In the genomic region with DNA sequence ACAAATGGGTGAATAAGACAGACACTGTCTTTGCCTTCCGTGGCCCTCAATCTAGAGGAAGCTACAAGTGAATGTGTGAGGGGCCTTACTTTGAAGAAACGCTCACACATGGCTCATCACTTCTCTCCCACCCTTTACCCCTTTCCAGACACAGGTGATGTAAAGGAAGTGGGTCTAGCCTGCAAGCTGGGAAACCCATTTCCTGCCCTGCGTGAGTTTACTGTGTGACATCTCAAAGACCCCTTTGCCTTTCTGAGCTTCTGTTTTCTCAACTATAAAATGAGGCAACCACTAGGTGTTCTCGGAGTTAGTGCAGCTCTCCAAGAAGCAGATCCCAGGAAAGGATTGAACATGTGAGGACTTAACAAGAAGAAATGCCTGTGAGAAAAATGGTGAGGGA, we compare ENCODE assay signal across 17 cellular contexts. TPM values are rescaled to one million over a fixed set of nuclear protein-coding genes. Genes with fewer than 3 reads are reported as not detected.
DNase-seq lines count a peak whose midpoint lies in the region; ATAC-seq, FAIRE-seq and TF ChIP-seq lines count a peak whose summit lies in the region.
"Had no signal": no experiment of that assay in that cellular context is flagged by ENCODE, and none has a peak within 500 bp of the region (broad histone marks: within the 10 kb centered on the region; RNA-seq: fewer than 3 reads in every experiment).

No MANE protein-coding gene starts in this region.

- H3K4me2 ChIP-seq in DND-41 (ENCODE audit: insufficient read depth, low read length) (no peak overlapping the region), K562 (ENCODE audit: insufficient read depth, low read length) (peak overlapping the region; percentile 23), smooth muscle cell (no peak overlapping the region)

- peaks cover 3% of the 10 kb centered on the region for H3K4me1 Mint-ChIP-seq in activated CD8-positive, alpha-beta T cell treated with anti-CD3 and anti-CD28 coated beads for 36 hours (ENCODE audit: low read depth)
- H3K4me1 Mint-ChIP-seq: CD4-positive, alpha-beta memory T cell had no signal

- H3K27ac ChIP-seq in DND-41 (ENCODE audit: low read length), result no peak overlapping the region
- peak overlapping the region; percentile 85 for H3K27ac ChIP-seq in K562 (ENCODE audit: extremely low read depth, low read depth, low read length)
- H3K27ac ChIP-seq in lower lobe of right lung, result peak overlapping the region; percentile 32
- H3K27ac ChIP-seq in smooth muscle cell (ENCODE audit: low read depth), result no peak overlapping the region
- H3K27ac ChIP-seq in right atrium auricular region, result no peak overlapping the region
- H3K27ac ChIP-seq: C4-2B, GM23248 had no signal

- H3K27me3 ChIP-seq in DND-41 (ENCODE audit: insufficient read depth, low read length, poor library complexity) (no peaks in the 10 kb centered on the region), K562 (ENCODE audit: control insufficient read depth in 2 of 2, insufficient read depth in 2 of 2, low read length in 2 of 2) (no peaks in the 10 kb centered on the region), lower lobe of right lung (ENCODE audit: low read depth) (no peaks in the 10 kb centered on the region), smooth muscle cell (ENCODE audit: low read depth) (no peaks in the 10 kb centered on the region), right atrium auricular region (no peaks in the 10 kb centered on the region)

- BruUV-seq in K562 (replicated peaks; lab: Mats Ljungman, UMichigan), result no TSS peak

- H3K36me3 ChIP-seq in DND-41 (ENCODE audit: insufficient read depth, low read length) (no peaks in the 10 kb centered on the region), K562 (ENCODE audit: control insufficient read depth, insufficient read depth, low read length) (no peaks in the 10 kb centered on the region), lower lobe of right lung (no peaks in the 10 kb centered on the region), smooth muscle cell (ENCODE audit: low read depth) (no peaks in the 10 kb centered on the region), mucosa of descending colon (ENCODE audit: low read depth) (no peaks in the 10 kb centered on the region), right atrium auricular region (no peaks in the 10 kb centered on the region)

- H3K9ac ChIP-seq in DND-41 (ENCODE audit: low read depth, low read length), result no peak overlapping the region
- H3K9ac ChIP-seq in K562 (ENCODE audit: insufficient read depth in 1 of 2, low read depth in 2 of 2, low read length in 2 of 2), result peak overlapping the region; percentile 44 to 74; a peak in 3 of 4 replicates
- no peak overlapping the region for H3K9ac ChIP-seq in smooth muscle cell (ENCODE audit: low read depth)
- H3K9ac ChIP-seq: GM23248 had no signal

- H2AFZ ChIP-seq in DND-41 (ENCODE audit: low read depth, low read length) (no peak overlapping the region), K562 (ENCODE audit: low read depth, low read length) (peak overlapping the region; percentile 87), smooth muscle cell (ENCODE audit: low read depth) (peak overlapping the region; percentile 33)
- H2AFZ ChIP-seq: GM23248 had no signal

- H3K36me3 Mint-ChIP-seq in activated CD8-positive, alpha-beta T cell treated with anti-CD3 and anti-CD28 coated beads for 36 hours (ENCODE audit: low read depth), result no peaks in the 10 kb centered on the region
- H3K36me3 Mint-ChIP-seq: CD4-positive, alpha-beta memory T cell had no signal

- H3K4me3 ChIP-seq in DND-41 (ENCODE audit: low read depth in 1 of 2, low read length in 2 of 2) (no peak overlapping the region), K562 (no peak overlapping the region), lower lobe of right lung (no peak overlapping the region), smooth muscle cell (no peak overlapping the region), mucosa of descending colon (no peak overlapping the region), right atrium auricular region (no peak overlapping the region)
- H3K4me3 ChIP-seq: GM23248 had no signal

- H3K9me3 Mint-ChIP-seq in activated CD8-positive, alpha-beta T cell treated with anti-CD3 and anti-CD28 coated beads for 36 hours, result peaks cover 14% of the 10 kb centered on the region

- peaks cover 9% of the 10 kb centered on the region for H3K27me3 Mint-ChIP-seq in activated CD8-positive, alpha-beta T cell treated with anti-CD3 and anti-CD28 coated beads for 36 hours

- no peak for FAIRE-seq in K562 (lab: Jason Lieb, UNC)
- FAIRE-seq: G401.6, GM12892 had no signal

- WGBS in K562 (ENCODE audit: insufficient coverage, low coverage, missing lambda C conversion rate), result 83% methylated on average over 4 of the region's 4 CpGs
- 93% methylated on average over 4 of the region's 4 CpGs for WGBS in smooth muscle cell (ENCODE audit: low lambda C conversion rate)

- in situ Hi-C loops in K562 (cut with MboI), result no loop called here

- no peaks in the 10 kb centered on the region for H3K4me1 ChIP-seq in DND-41 (ENCODE audit: insufficient read depth, low read length)
- H3K4me1 ChIP-seq in K562 (replicated peaks in 1 of 2; ENCODE audit: control insufficient read depth in 2 of 2, insufficient read depth in 2 of 2, low read length in 2 of 2), result peaks cover 20 to 65% of the 10 kb centered on the region in 2 experiments
- peaks cover 75% of the 10 kb centered on the region for H3K4me1 ChIP-seq in lower lobe of right lung
- peaks cover 12% of the 10 kb centered on the region for H3K4me1 ChIP-seq in smooth muscle cell (ENCODE audit: low read depth)
- H3K4me1 ChIP-seq in mucosa of descending colon (ENCODE audit: low read depth), result no peaks in the 10 kb centered on the region
- H3K4me1 ChIP-seq in right atrium auricular region, result peaks cover 0 to 33% of the 10 kb centered on the region in 2 donors

- CTCF ChIA-PET in K562 (lab: Yijun Ruan, JAX; ENCODE audit: low intra/inter-chr PET ratio), result no interaction called here
- CTCF ChIA-PET in activated CD8-positive, alpha-beta T cell treated with anti-CD3 and anti-CD28 coated beads for 36 hours (lab: Charles Lee), result interaction anchor here (1.5 kb wide), 1 partner anchor 77 kb away, joined by 6 read pairs; no protein-coding TSS in a partner anchor

- TF ChIP-seq RAD21 in K562 (CRISPR knock-in tag; conservative IDR thresholded peaks at IDR 0.05 in 1 of 2, IDR thresholded peaks at IDR 0.05 in 1 of 2), result no peak

- H3K27ac Mint-ChIP-seq in activated CD8-positive, alpha-beta T cell treated with anti-CD3 and anti-CD28 coated beads for 36 hours, result no peak overlapping the region

- ATAC-seq in DND-41 (ENCODE audit: insufficient read depth, low read depth) (0 out of 3 replicates have a peak, but pooled peaks have one; percentile 47), K562 (no peak), lower lobe of right lung (no peak), mucosa of descending colon (no peak)
- ATAC-seq in activated CD8-positive, alpha-beta T cell treated with anti-CD3 and anti-CD28 coated beads for 36 hours, result no peak

- DNase-seq in DND-41, result peak; percentile 6
- no peak for DNase-seq in K562 (ENCODE audit: extremely low read depth in 1 of 4, low spot score in 3 of 4)
- DNase-seq in lower lobe of right lung, result no peak
- no peak for DNase-seq in smooth muscle cell (lab: John Stamatoyannopoulos, UW; ENCODE audit: unreplicated experiment)
- DNase-seq in mucosa of descending colon, result no peak
- no peak for DNase-seq in activated CD8-positive, alpha-beta T cell treated with anti-CD3 and anti-CD28 coated beads for 36 hours
- no peak for DNase-seq in NCI-H226
- no peak for DNase-seq in right atrium auricular region (ENCODE audit: low spot score)
- DNase-seq: ACHN; CD4-positive, alpha-beta memory T cell; DMS79; EL; GM23248; H7 had no signal

- no peak for TF ChIP-seq EP300 in K562 (IDR thresholded peaks at IDR 0.05; ENCODE audit: low read length)

- H3K9me1 ChIP-seq in K562 (ENCODE audit: control insufficient read depth, insufficient read depth, low read length), result no peaks in the 10 kb centered on the region

- H3K79me2 ChIP-seq in DND-41 (ENCODE audit: insufficient read depth, low read length) (no peaks in the 10 kb centered on the region), K562 (ENCODE audit: control insufficient read depth, insufficient read depth, low read length) (no peaks in the 10 kb centered on the region; the same call in 2 of the 3 replicates), smooth muscle cell (ENCODE audit: low read depth) (no peaks in the 10 kb centered on the region)

- H3F3A ChIP-seq in smooth muscle cell (ENCODE audit: low read depth), result peaks cover 13% of the 10 kb centered on the region

- POLR2A ChIA-PET in K562 (lab: Yijun Ruan, JAX), result interaction anchor here (0.5 to 2.1 kb wide), 8 partner anchors 10 to 299 kb away, joined by 3 to 8 read pairs (median 4); no protein-coding TSS in a partner anchor
- POLR2A ChIA-PET in activated CD8-positive, alpha-beta T cell treated with anti-CD3 and anti-CD28 coated beads for 36 hours (lab: Charles Lee), result no interaction called here

- no peak for TF ChIP-seq CTCF in DND-41 (IDR thresholded peaks at IDR 0.05; ENCODE audit: borderline replicate concordance, extremely low read depth, low read length, poor library complexity, severe bottlenecking)
- TF ChIP-seq CTCF in K562 (IDR thresholded peaks at IDR 0.05 in 2 of 3, conservative IDR thresholded peaks at IDR 0.05 in 1 of 3; ENCODE audit: insufficient read depth in 2 of 3, low read depth in 1 of 3, low read length in 3 of 3), result no peak
- no peak for TF ChIP-seq CTCF in lower lobe of right lung (IDR thresholded peaks at IDR 0.05)
- TF ChIP-seq CTCF in smooth muscle cell (IDR thresholded peaks at IDR 0.05; ENCODE audit: borderline replicate concordance, insufficient read depth, poor library complexity, severe bottlenecking), result no peak
- no peak for TF ChIP-seq CTCF in mucosa of descending colon (IDR thresholded peaks at IDR 0.05)
- TF ChIP-seq CTCF in activated CD8-positive, alpha-beta T cell treated with anti-CD3 and anti-CD28 coated beads for 36 hours (IDR thresholded peaks at IDR 0.05), result no peak
- TF ChIP-seq CTCF in right atrium auricular region (IDR thresholded peaks at IDR 0.05), result no peak

- H4K20me1 ChIP-seq in DND-41 (ENCODE audit: insufficient read depth, low read length), result no peaks in the 10 kb centered on the region
- H4K20me1 ChIP-seq in K562 (replicated peaks; ENCODE audit: control insufficient read depth, insufficient read depth, low read length), result no peaks in the 10 kb centered on the region
- no peaks in the 10 kb centered on the region for H4K20me1 ChIP-seq in smooth muscle cell (ENCODE audit: low read depth)

- TF ChIP-seq POLR2A in K562 (conservative IDR thresholded peaks at IDR 0.05), result no peak

- H3K9me3 ChIP-seq in DND-41 (ENCODE audit: insufficient read depth, low read length, severe bottlenecking), result no peaks in the 10 kb centered on the region
- peaks cover 17% of the 10 kb centered on the region for H3K9me3 ChIP-seq in K562 (replicated peaks; ENCODE audit: control insufficient read depth, insufficient read depth, low read depth, low read length)
- no peaks in the 10 kb centered on the region for H3K9me3 ChIP-seq in lower lobe of right lung
- H3K9me3 ChIP-seq in smooth muscle cell (replicated peaks; ENCODE audit: low read depth), result no peaks in the 10 kb centered on the region
- no peaks in the 10 kb centered on the region for H3K9me3 ChIP-seq in mucosa of descending colon
- H3K9me3 ChIP-seq in right atrium auricular region, result peaks cover 0 to 5% of the 10 kb centered on the region in 2 donors

- H3K4me3 Mint-ChIP-seq in activated CD8-positive, alpha-beta T cell treated with anti-CD3 and anti-CD28 coated beads for 36 hours, result no peak overlapping the region
- H3K4me3 Mint-ChIP-seq: CD4-positive, alpha-beta memory T cell had no signal

- intact Hi-C loops in K562 (cut with micrococcal nuclease), result no loop called here
- intact Hi-C loops in lower lobe of right lung (cut with DNase I), result no loop called here
- intact Hi-C loops in mucosa of descending colon (cut with DNase I, micrococcal nuclease), result no loop called here
- intact Hi-C loops in activated CD8-positive, alpha-beta T cell treated with anti-CD3 and anti-CD28 coated beads for 36 hours (cut with micrococcal nuclease), result no loop called here

RNA-seq across cellular contexts. Expression of gene LMO2, which starts 43.1 kb away (rescaled TPM):
- 49.1 and 50.2 TPM in 2 replicates for total RNA-seq in K562 (2011; cell fraction: chromatin; rRNA removed; ENCODE audit: low replicate concordance)
- total RNA-seq in K562 (2011; cell fraction: nucleolus; rRNA removed), result 42.2 and 44.7 TPM in 2 replicates
- 44.7 and 67.3 TPM in 2 replicates for total RNA-seq in K562 (2011; cell fraction: nucleoplasm; rRNA removed)
- total RNA-seq in K562 (2014; rRNA removed) (93.1 and 104 TPM in 2 replicates), K562 (2014; rRNA removed; fragmentation: Illumina TruSeq; extraction: Trizol) (85.1 and 96.3 TPM in 2 replicates), K562 (2015; rRNA removed; fragmentation: Illumina TruSeq; extraction: Trizol) (39.2 and 41.5 TPM in 2 replicates), K562 (2021) (87.3 and 96.2 TPM in 2 replicates), lower lobe of right lung (56.4 TPM), smooth muscle cell (1.8 and 2.7 TPM in 2 replicates), mucosa of descending colon (10 to 100 TPM in 1 of 3 donors, 1 to 10 TPM in 2; 7.5 to 12.1 (median 9.7) TPM), right atrium auricular region (10 to 100 TPM in 1 of 2 donors, 1 to 10 TPM in 1; 4.6 to 13.1 TPM)
- polyA plus RNA-seq in K562 (2011; rRNA removed) (79.9 and 126 TPM in 2 replicates), K562 (2014; fragmentation: Illumina TruSeq; extraction: Trizol) (90.9 and 91.5 TPM in 2 replicates), K562 (2014; fragmentation: Nextera tagmentation; extraction: Ambion mirVana) (10 to 100 TPM in 1 of 2 experiments, 1 to 10 TPM in 1; 6.9 to 19.6 TPM), K562 (2014; rRNA removed) (98.0 and 118 TPM in 2 replicates), smooth muscle cell (3.8 and 5.8 TPM in 2 replicates)
- 57.1 and 58.2 TPM in 2 replicates for polyA plus RNA-seq in K562 (2011; cell fraction: cytosol; rRNA removed)
- polyA plus RNA-seq in K562 (2011; cell fraction: nucleus; rRNA removed), result 75.1 and 102 TPM in 2 replicates
- 22.8 and 56.1 TPM in 2 replicates for polyA plus RNA-seq in K562 (2012)
- polyA minus RNA-seq in K562 (2011; rRNA and poly(A)+ RNA removed), result 48.8 and 65.2 TPM in 2 replicates
- 20.9 and 37.0 TPM in 2 replicates for polyA minus RNA-seq in K562 (2011; cell fraction: cytosol; rRNA and poly(A)+ RNA removed)
- 39.8 and 45.0 TPM in 2 replicates for polyA minus RNA-seq in K562 (2011; cell fraction: nucleus; rRNA and poly(A)+ RNA removed)
- total RNA-seq in activated CD8-positive, alpha-beta T cell treated with anti-CD3 and anti-CD28 coated beads for 36 hours, result not detected
- total RNA-seq: GM23248 had no signal
- polyA plus RNA-seq: GM23248 had no signal

Comparison
In these comparisons a context has a peak if more than half of its experiments do, and no peak if none do; other contexts are left out.
1. H3K27ac ChIP-seq: peak in K562 (single experiment) and lower lobe of right lung (single experiment); none in DND-41 (single experiment), smooth muscle cell (single experiment) and right atrium auricular region (0 of 2).
2. H3K9ac ChIP-seq: peak in K562 (2 of 2); none in DND-41 (single experiment) and smooth muscle cell (single experiment).